Comparison of ENCODE assay signal across 18 cellular contexts in genomic region chr12:19867151-19867550, GRCh38.
"Had no signal": no experiment of that assay in that cellular context is flagged by ENCODE, and none has a peak within 500 bp of the region (broad histone marks: within the 10 kb centered on the region; RNA-seq: fewer than 3 reads in every experiment).

No MANE protein-coding gene starts in this region.

- H3K4me3 ChIP-seq: coronary artery, heart left ventricle, ovary, right lobe of liver, thyroid gland, upper lobe of left lung, uterus had no signal

- H3K27me3 ChIP-seq: heart left ventricle, ovary, right lobe of liver, thyroid gland, upper lobe of left lung, uterus had no signal

- H3K9me3 ChIP-seq: ovary, right lobe of liver, thyroid gland, upper lobe of left lung, uterus had no signal

- DNase-seq: effector CD4-positive, alpha-beta T cell; endodermal cell; foreskin melanocyte; heart left ventricle; hippocampal formation; kidney glomerular epithelial cell; mesendoderm; naive thymus-derived CD4-positive, alpha-beta T cell; nephron progenitor cell; ovary; retina; right lobe of liver; stimulated activated naive CD4-positive, alpha-beta T cell treated with Interleukin-2 at 50 U/mL for 16 hours; thyroid gland; upper lobe of left lung; uterus had no signal

- ATAC-seq: heart left ventricle; naive thymus-derived CD4-positive, alpha-beta T cell; right lobe of liver had no signal

- FAIRE-seq: islet of Langerhans had no signal

- H3K36me3 ChIP-seq: heart left ventricle, ovary, right lobe of liver, thyroid gland, upper lobe of left lung, uterus had no signal

- H3K27ac ChIP-seq: heart left ventricle, ovary, right lobe of liver, thyroid gland, upper lobe of left lung, uterus had no signal

- H3K4me1 ChIP-seq: right lobe of liver, upper lobe of left lung, uterus had no signal
